In the genomic region with DNA sequence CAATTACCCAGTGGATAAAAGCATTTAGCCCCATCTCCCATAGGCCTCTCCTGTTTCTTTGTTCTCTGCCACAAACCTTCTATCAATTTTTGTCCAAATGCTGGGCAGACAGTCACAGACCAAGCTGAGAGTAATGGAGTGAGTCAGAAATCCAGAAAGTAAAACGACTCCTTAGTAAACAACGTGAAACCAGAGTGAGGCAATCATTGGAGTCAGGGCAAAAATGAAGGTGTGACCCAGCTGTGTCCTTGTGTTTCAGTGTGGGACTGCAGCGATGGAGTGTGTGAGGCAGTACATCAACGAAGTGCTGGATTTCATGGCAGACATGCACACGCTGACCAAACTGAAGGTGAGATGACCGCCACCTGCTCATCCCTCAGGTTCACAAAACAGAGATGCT, we compare ENCODE assay signal across 18 cellular contexts.
DNase-seq lines count a peak whose midpoint lies in the region; TF ChIP-seq lines count a peak whose summit lies in the region.
"Had no signal": no experiment of that assay in that cellular context is flagged by ENCODE, and none has a peak within 500 bp of the region (broad histone marks: within the 10 kb centered on the region; RNA-seq: fewer than 3 reads in every experiment).

No MANE protein-coding gene starts in this region.

- H3K4me3 Mint-ChIP-seq in MCF 10A (ENCODE audit: unreplicated experiment), result no peak overlapping the region
- H3K4me3 Mint-ChIP-seq: GM23338 had no signal

- intact Hi-C loops in MCF 10A (cut with micrococcal nuclease) (no loop called here), breast epithelium (cut with DNase I; ENCODE audit: low total_unique reads) (no loop called here), transverse colon (cut with DNase I; ENCODE audit: low total_unique reads) (no loop called here)

- POLR2A ChIA-PET in MCF 10A (lab: Yijun Ruan, JAX), result no interaction called here

- H3K27ac Mint-ChIP-seq in MCF 10A (ENCODE audit: low read depth, unreplicated experiment), result no peak overlapping the region
- H3K27ac Mint-ChIP-seq: GM23338 had no signal

- no peak for TF ChIP-seq EP300 in transverse colon (IDR thresholded peaks at IDR 0.05; ENCODE audit: low read depth)

- H3K27me3 ChIP-seq in breast epithelium (no peaks in the 10 kb centered on the region), adipocyte (replicated peaks; ENCODE audit: control insufficient read depth, insufficient read depth, low read length) (peaks cover 12% of the 10 kb centered on the region), transverse colon (no peaks in the 10 kb centered on the region)
- H3K27me3 ChIP-seq: MG63 had no signal

- DNase-seq in MCF 10A (ENCODE audit: unreplicated experiment), result peak; percentile 64
- DNase-seq in breast epithelium (ENCODE audit: low spot score in 2 of 2), result no peak
- DNase-seq in adipocyte (ENCODE audit: low read depth), result peak; percentile 1
- DNase-seq in left kidney (ENCODE audit: low read depth, low spot score), result peak; percentile 67
- no peak for DNase-seq in transverse colon
- no peak for DNase-seq in mucosa of gallbladder (ENCODE audit: low spot score)
- DNase-seq in COLO668 (lab: John Stamatoyannopoulos, UW; ENCODE audit: unreplicated experiment), result no peak
- DNase-seq: Caco-2; KG1; MG63; NCI-H1105 treated with DMSO at 0.1 percent for 48 hours; NCI-H187; NCI-H524 treated with DMSO at 0.1 percent for 48 hours; NK-92 treated with Interleukin-12 subunit alpha and Interleukin-12 subunit beta, amount 100 ng/mL, for 24 hours; Right ventricle myocardium superior had no signal

- TF ChIP-seq CTCF in MCF 10A (IDR thresholded peaks at IDR 0.05; ENCODE audit: unreplicated experiment) (no peak), breast epithelium (IDR thresholded peaks at IDR 0.05) (no peak), transverse colon (IDR thresholded peaks at IDR 0.05) (no peak)

- H3K36me3 ChIP-seq in breast epithelium (no peaks in the 10 kb centered on the region), adipocyte (ENCODE audit: control insufficient read depth, insufficient read depth, low read length, severe bottlenecking) (no peaks in the 10 kb centered on the region), transverse colon (no peaks in the 10 kb centered on the region)
- H3K36me3 ChIP-seq: MG63 had no signal

- TF ChIP-seq POLR2A in breast epithelium (IDR thresholded peaks at IDR 0.05) (no peak), transverse colon (IDR thresholded peaks at IDR 0.05) (no peak)

- H3K9me3 ChIP-seq in breast epithelium (no peaks in the 10 kb centered on the region), adipocyte (ENCODE audit: control insufficient read depth, low read length) (no peaks in the 10 kb centered on the region), transverse colon (no peaks in the 10 kb centered on the region)
- H3K9me3 ChIP-seq: MG63 had no signal

- WGBS in transverse colon (ENCODE audit: low coverage in 1 of 2), 2 donors, result 30 to 57% methylated on average over 2 to 6 of the region's 6 CpGs

- in situ Hi-C loops in transverse colon (cut with MboI; ENCODE audit: low pct_ligation_motif_present in 1 of 4, low pct_unique_long_range_greater_than_20kb in 1 of 4, low sequenced_read_pairs in 3 of 4), result no loop called here

- H3K9me3 Mint-ChIP-seq in MCF 10A (ENCODE audit: unreplicated experiment), result no peaks in the 10 kb centered on the region
- H3K9me3 Mint-ChIP-seq: GM23338 had no signal

- H3K27ac ChIP-seq in breast epithelium (no peak overlapping the region), transverse colon (no peak overlapping the region)
- H3K27ac ChIP-seq: A549, C4-2B had no signal

- no TSS peak for BruUV-seq in MCF 10A (replicated peaks; lab: Mats Ljungman, UMichigan)

- no peak overlapping the region for H3K9ac ChIP-seq in adipocyte (ENCODE audit: low read length)

- H3K4me3 ChIP-seq in breast epithelium (no peak overlapping the region), adipocyte (ENCODE audit: low read length) (no peak overlapping the region), transverse colon (no peak overlapping the region)
- H3K4me3 ChIP-seq: A549, GM23338, MG63 had no signal

- peaks cover 56% of the 10 kb centered on the region for H3K27me3 Mint-ChIP-seq in MCF 10A (ENCODE audit: insufficient read depth, unreplicated experiment)

- no peaks in the 10 kb centered on the region for H3K36me3 Mint-ChIP-seq in MCF 10A (ENCODE audit: insufficient read depth, unreplicated experiment)

- H3K4me1 ChIP-seq in breast epithelium, result peaks cover 0 to 6% of the 10 kb centered on the region in 2 donors
- H3K4me1 ChIP-seq in adipocyte (ENCODE audit: control insufficient read depth, insufficient read depth, low read length), result no peaks in the 10 kb centered on the region
- H3K4me1 ChIP-seq in transverse colon, result no peaks in the 10 kb centered on the region
- H3K4me1 ChIP-seq: A549, Caco-2 had no signal

- peaks cover 14% of the 10 kb centered on the region for H3K4me1 Mint-ChIP-seq in MCF 10A (ENCODE audit: insufficient read depth, unreplicated experiment)

- CTCF ChIA-PET in MCF 10A (lab: Yijun Ruan, JAX), result interaction anchor here (0.6 kb wide), 1 partner anchor 978 kb away, joined by 3 read pairs; no protein-coding TSS in a partner anchor

Comparison
In these comparisons a context has a peak if more than half of its experiments do, and no peak if none do; other contexts are left out.
1. DNase-seq: peak in MCF 10A (single experiment), adipocyte (single experiment) and left kidney (single experiment); none in breast epithelium (0 of 2), transverse colon (single experiment), mucosa of gallbladder (single experiment) and COLO668 (single experiment).